Comparison of ENCODE assay signal across 10 cellular contexts in the genomic region with DNA sequence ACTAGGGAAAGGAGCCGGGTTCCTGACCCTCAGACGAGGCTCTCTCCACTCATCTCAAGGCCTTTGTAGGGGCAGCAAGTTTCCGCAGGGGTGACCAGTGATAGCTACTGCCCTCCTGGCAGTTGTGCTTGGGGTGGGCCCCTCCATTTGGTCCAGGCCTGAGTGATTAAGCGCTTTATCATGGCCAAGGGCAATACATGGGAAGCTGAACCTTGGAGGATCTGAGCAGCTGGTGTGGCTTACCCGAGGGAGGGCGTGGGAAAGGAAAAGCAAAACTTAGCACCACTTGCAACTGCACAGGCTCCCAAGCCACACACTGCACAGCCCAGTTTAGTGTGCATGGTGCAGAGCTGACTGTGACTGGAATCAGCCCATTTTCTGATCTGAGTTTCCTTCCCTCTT. TPM values are rescaled to one million over a fixed set of nuclear protein-coding genes. Genes with fewer than 3 reads are reported as not detected.
DNase-seq lines count a peak whose midpoint lies in the region; ATAC-seq and TF ChIP-seq lines count a peak whose summit lies in the region.
"Had no signal": no experiment of that assay in that cellular context is flagged by ENCODE, and none has a peak within 500 bp of the region (broad histone marks: within the 10 kb centered on the region; RNA-seq: fewer than 3 reads in every experiment).

No MANE protein-coding gene starts in this region.

- peaks cover 18% of the 10 kb centered on the region for H3K4me1 ChIP-seq in MM.1S (ENCODE audit: low read length)
- peaks cover 3 to 58% (median 47%) of the 10 kb centered on the region in 12 donors for H3K4me1 ChIP-seq in heart left ventricle
- peaks cover 20% of the 10 kb centered on the region for H3K4me1 ChIP-seq in mucosa of descending colon (ENCODE audit: low read depth)

- H3K27ac ChIP-seq in MM.1S (ENCODE audit: low read length) (no peak overlapping the region), heart left ventricle (peak overlapping the region in 8 of 12 donors; percentile 28 to 73 (median 55))
- H3K27ac ChIP-seq: SJSA1 had no signal

- H3K4me1 Mint-ChIP-seq in activated CD4-positive, alpha-beta T cell treated with anti-CD3 and anti-CD28 coated beads for 36 hours: peaks cover 26% of the 10 kb centered on the region

- H3K9me2 ChIP-seq in MM.1S (replicated peaks; ENCODE audit: insufficient read depth, low read length): no peaks in the 10 kb centered on the region

- TF ChIP-seq CTCF in MM.1S (IDR thresholded peaks at IDR 0.05; ENCODE audit: low read length) (no peak), heart left ventricle (IDR thresholded peaks at IDR 0.05) (no peak), mucosa of descending colon (IDR thresholded peaks at IDR 0.05) (no peak)

- H3K4me2 ChIP-seq in MM.1S (ENCODE audit: low read depth, low read length): no peak overlapping the region

- H3K4me3 Mint-ChIP-seq in activated CD4-positive, alpha-beta T cell treated with anti-CD3 and anti-CD28 coated beads for 36 hours: no peak overlapping the region
- H3K4me3 Mint-ChIP-seq: activated naive CD8-positive, alpha-beta T cell treated with anti-CD3 and anti-CD28 coated beads for 36 hours had no signal

- H3K9me3 ChIP-seq in MM.1S (replicated peaks; ENCODE audit: insufficient read depth, low read length): no peaks in the 10 kb centered on the region
- H3K9me3 ChIP-seq in heart left ventricle: no peaks in the 10 kb centered on the region
- no peaks in the 10 kb centered on the region for H3K9me3 ChIP-seq in mucosa of descending colon
- H3K9me3 ChIP-seq: SJSA1 had no signal

- H3K79me2 ChIP-seq in MM.1S (ENCODE audit: low read length): no peaks in the 10 kb centered on the region

- H3K27me3 Mint-ChIP-seq in activated CD4-positive, alpha-beta T cell treated with anti-CD3 and anti-CD28 coated beads for 36 hours: no peaks in the 10 kb centered on the region
- H3K27me3 Mint-ChIP-seq: activated naive CD8-positive, alpha-beta T cell treated with anti-CD3 and anti-CD28 coated beads for 36 hours had no signal

- H3K36me3 ChIP-seq in MM.1S (replicated peaks; ENCODE audit: insufficient read depth, low read length): no peaks in the 10 kb centered on the region
- no peaks in the 10 kb centered on the region for H3K36me3 ChIP-seq in heart left ventricle
- H3K36me3 ChIP-seq in mucosa of descending colon (ENCODE audit: low read depth): no peaks in the 10 kb centered on the region

- H2AFZ ChIP-seq in MM.1S (ENCODE audit: low read length): 0 out of 2 replicates have a peak overlapping the region, but pooled peaks have one; percentile 22

- no peaks in the 10 kb centered on the region for H3K9me3 Mint-ChIP-seq in activated CD4-positive, alpha-beta T cell treated with anti-CD3 and anti-CD28 coated beads for 36 hours (ENCODE audit: low read depth)
- H3K9me3 Mint-ChIP-seq: activated naive CD8-positive, alpha-beta T cell treated with anti-CD3 and anti-CD28 coated beads for 36 hours had no signal

- no peak for TF ChIP-seq POLR2A in heart left ventricle (IDR thresholded peaks at IDR 0.05)

- CTCF ChIA-PET in activated CD4-positive, alpha-beta T cell treated with anti-CD3 and anti-CD28 coated beads for 36 hours (lab: Charles Lee): interaction anchor here (0.7 to 1.3 kb wide), 3 partner anchors 27 to 149 kb away, joined by 3 read pairs; partner anchors contain the start of gene GADD45A

- H3K27me3 ChIP-seq in MM.1S (replicated peaks; ENCODE audit: insufficient read depth, low read length) (no peaks in the 10 kb centered on the region), heart left ventricle (no peaks in the 10 kb centered on the region)
- H3K27me3 ChIP-seq: SJSA1 had no signal

- POLR2A ChIA-PET in activated CD4-positive, alpha-beta T cell treated with anti-CD3 and anti-CD28 coated beads for 36 hours (lab: Charles Lee): interaction anchor here (0.5 kb wide), 1 partner anchor 314 kb away, joined by 4 read pairs; no protein-coding TSS in a partner anchor

- 57 to 68% (median 63%) methylated on average over 6 of the region's 6 CpGs for whole genome bisulfite sequencing in heart left ventricle, 4 donors

- H3K27ac Mint-ChIP-seq in activated CD4-positive, alpha-beta T cell treated with anti-CD3 and anti-CD28 coated beads for 36 hours: no peak overlapping the region
- H3K27ac Mint-ChIP-seq: activated naive CD8-positive, alpha-beta T cell treated with anti-CD3 and anti-CD28 coated beads for 36 hours had no signal

- peak; percentile 38 for DNase-seq in EL
- peak; percentile 46 for DNase-seq in MM.1S
- DNase-seq in heart left ventricle: peak in 4 of 5 donors; percentile 52 to 81 (median 68)
- DNase-seq in activated naive CD4-positive, alpha-beta T cell (lab: John Stamatoyannopoulos, UW): no peak
- no peak for DNase-seq in mucosa of descending colon
- DNase-seq in activated gamma-delta T cell (lab: John Stamatoyannopoulos, UW): no peak
- no peak for DNase-seq in activated CD4-positive, alpha-beta T cell treated with anti-CD3 and anti-CD28 coated beads for 36 hours
- DNase-seq: activated naive CD8-positive, alpha-beta T cell treated with anti-CD3 and anti-CD28 coated beads for 36 hours had no signal

- H3F3A ChIP-seq in MM.1S (ENCODE audit: insufficient read depth, low read length): no peaks in the 10 kb centered on the region

- H3K4me3 ChIP-seq in MM.1S (ENCODE audit: low read length) (no peak overlapping the region), heart left ventricle (no peak overlapping the region), mucosa of descending colon (no peak overlapping the region)
- H3K4me3 ChIP-seq: SJSA1 had no signal

- H3K36me3 Mint-ChIP-seq in activated CD4-positive, alpha-beta T cell treated with anti-CD3 and anti-CD28 coated beads for 36 hours (ENCODE audit: low read depth): no peaks in the 10 kb centered on the region
- H3K36me3 Mint-ChIP-seq: activated naive CD8-positive, alpha-beta T cell treated with anti-CD3 and anti-CD28 coated beads for 36 hours had no signal

- H3K9ac ChIP-seq in MM.1S (ENCODE audit: low read length): no peak overlapping the region

- H4K20me1 ChIP-seq in MM.1S (ENCODE audit: insufficient read depth, low read length): no peaks in the 10 kb centered on the region

- peak; percentile 46 for ATAC-seq in GM21717 (IDR thresholded peaks at IDR 0.05; ENCODE audit: unreplicated experiment)
- peak; percentile 43 to 88 (median 77) for ATAC-seq in heart left ventricle
- no peak for ATAC-seq in mucosa of descending colon
- ATAC-seq in activated CD4-positive, alpha-beta T cell treated with anti-CD3 and anti-CD28 coated beads for 36 hours: no peak

- intact Hi-C loops in heart left ventricle (cut with DNase I): no loop called here
- intact Hi-C loops in mucosa of descending colon (cut with DNase I, micrococcal nuclease): no loop called here
- intact Hi-C loops in activated CD4-positive, alpha-beta T cell treated with anti-CD3 and anti-CD28 coated beads for 36 hours (cut with DNase I, micrococcal nuclease): no loop called here

RNA-seq across cellular contexts. Expression of gene GADD45A, which starts 47.8 kb away (rescaled TPM):
- 100 to 1,000 TPM in 1 of 9 donors, 10 to 100 TPM in 8; 26.5 to 119 (median 45.8) TPM for total RNA-seq in heart left ventricle
- 10 to 100 TPM; 35.7 to 57.3 TPM for polyA plus RNA-seq in heart left ventricle
- total RNA-seq in mucosa of descending colon: 10 to 100 TPM; 19.5 to 40.3 (median 27.1) TPM
- total RNA-seq in activated CD4-positive, alpha-beta T cell treated with anti-CD3 and anti-CD28 coated beads for 36 hours: 10 to 100 TPM; 20.5 to 26.7 TPM

Comparison
In these comparisons a context has a peak if more than half of its experiments do, and no peak if none do; other contexts are left out.
1. DNase-seq: peak in EL (single experiment), MM.1S (single experiment) and heart left ventricle (4 of 5); none in activated naive CD4-positive, alpha-beta T cell (0 of 4), mucosa of descending colon (0 of 3), activated gamma-delta T cell (single experiment) and activated CD4-positive, alpha-beta T cell treated with anti-CD3 and anti-CD28 coated beads for 36 hours (single experiment).
2. ATAC-seq: peak in GM21717 (single experiment) and heart left ventricle (4 of 4); none in mucosa of descending colon (single experiment) and activated CD4-positive, alpha-beta T cell treated with anti-CD3 and anti-CD28 coated beads for 36 hours (single experiment).